Comparison of ENCODE assay signal across 8 cellular contexts in the genomic region with DNA sequence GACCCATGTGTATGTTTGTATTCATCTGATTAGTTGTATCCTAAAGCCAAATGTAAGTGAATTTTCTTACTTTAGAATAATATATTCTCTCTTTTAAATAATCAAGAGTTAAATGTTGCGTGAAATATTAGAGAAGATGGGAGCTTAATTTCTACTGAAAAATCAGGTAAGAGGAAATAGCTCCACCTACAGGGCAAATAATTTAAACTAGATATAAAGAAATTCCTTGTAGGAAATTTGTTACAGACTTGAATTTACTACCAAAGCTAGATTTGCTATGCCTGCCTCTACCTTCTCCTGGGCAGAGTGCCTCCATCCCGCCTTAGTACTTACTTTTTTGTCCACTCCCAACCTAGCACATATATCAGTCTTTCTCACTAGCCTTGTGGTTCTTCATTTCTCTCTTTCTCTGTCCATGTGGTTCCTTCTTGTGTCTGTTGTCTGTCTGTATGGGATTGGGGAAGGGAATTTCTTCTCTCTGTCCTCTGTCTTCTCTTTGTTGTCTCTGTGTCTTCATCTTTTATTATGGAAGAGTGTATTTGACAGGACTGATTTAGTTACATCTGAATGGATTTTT. TPM values are rescaled to one million over a fixed set of nuclear protein-coding genes. Genes with fewer than 3 reads are reported as not detected.
DNase-seq lines count a peak whose midpoint lies in the region; ATAC-seq and TF ChIP-seq lines count a peak whose summit lies in the region.

No MANE protein-coding gene starts in this region.

- no peak overlapping the region for H3K4me3 Mint-ChIP-seq in activated T-helper 17 cell treated with anti-CD3 and anti-CD28 coated beads, Interleukin-2, amount 50 U/mL, for 72 hours

- H3K9me3 Mint-ChIP-seq in activated T-helper 17 cell treated with anti-CD3 and anti-CD28 coated beads, Interleukin-2, amount 50 U/mL, for 72 hours, result no peaks in the 10 kb centered on the region

- H3K27ac ChIP-seq in vagina, result no peak overlapping the region

- no peak for ATAC-seq in GM18907 (IDR thresholded peaks at IDR 0.05; ENCODE audit: unreplicated experiment)
- no peak for ATAC-seq in activated T-helper 17 cell treated with anti-CD3 and anti-CD28 coated beads, Interleukin-2, amount 50 U/mL, for 72 hours (replicated peaks)

- peak; percentile 16; the same call in 1 of the 2 replicates for TF ChIP-seq CTCF in WI38 (IDR thresholded peaks at IDR 0.05; ENCODE audit: low read depth, low read length)
- peak in 2 of 3 experiments; percentile 35 to 60 for TF ChIP-seq CTCF in vagina (IDR thresholded peaks at IDR 0.05)

- H3K27ac Mint-ChIP-seq in activated T-helper 17 cell treated with anti-CD3 and anti-CD28 coated beads, Interleukin-2, amount 50 U/mL, for 72 hours, result no peak overlapping the region

- no peak for TF ChIP-seq POLR2A in vagina (IDR thresholded peaks at IDR 0.05)

- H3K4me1 ChIP-seq in vagina, result no peaks in the 10 kb centered on the region

- peaks cover 1% of the 10 kb centered on the region for H3K36me3 Mint-ChIP-seq in activated T-helper 17 cell treated with anti-CD3 and anti-CD28 coated beads, Interleukin-2, amount 50 U/mL, for 72 hours (ENCODE audit: low read depth)

- H3K36me3 ChIP-seq in vagina, result no peaks in the 10 kb centered on the region

- no peaks in the 10 kb centered on the region for H3K27me3 ChIP-seq in vagina

- intact Hi-C loops in vagina (cut with DNase I), result loop anchor here (5.0 kb wide), 1 partner anchor 124 kb away; no protein-coding TSS in a partner anchor

- H3K4me1 Mint-ChIP-seq in activated T-helper 17 cell treated with anti-CD3 and anti-CD28 coated beads, Interleukin-2, amount 50 U/mL, for 72 hours, result no peaks in the 10 kb centered on the region

- no peaks in the 10 kb centered on the region for H3K9me3 ChIP-seq in vagina

- no peak overlapping the region for H3K4me3 ChIP-seq in WI38 (ENCODE audit: low read depth, low read length)
- H3K4me3 ChIP-seq in vagina, result no peak overlapping the region

- DNase-seq in GM04504 (ENCODE audit: low read depth), result peak; percentile 12
- DNase-seq in NCI-H1092 (lab: John Stamatoyannopoulos, UW), result peak; percentile 56
- peak; percentile 29 for DNase-seq in iPS-NIHi11 (ENCODE audit: low spot score)
- DNase-seq in vagina (ENCODE audit: extremely low spot score in 2 of 2), result no peak
- no peak for DNase-seq in GDM1 (lab: John Stamatoyannopoulos, UW)

- H3K27me3 Mint-ChIP-seq in activated T-helper 17 cell treated with anti-CD3 and anti-CD28 coated beads, Interleukin-2, amount 50 U/mL, for 72 hours, result no peaks in the 10 kb centered on the region

RNA-seq across cellular contexts. Expression of gene PALS1, which starts 44.7 kb away (rescaled TPM):
- total RNA-seq in vagina, result 20.6 TPM
- 10 to 100 TPM in 1 of 2 donors, 1 to 10 TPM in 1; 7.7 to 14.0 TPM for total RNA-seq in activated T-helper 17 cell treated with anti-CD3 and anti-CD28 coated beads, Interleukin-2, amount 50 U/mL, for 72 hours

Comparison
In these comparisons a context has a peak if more than half of its experiments do, and no peak if none do; other contexts are left out.
1. DNase-seq: peak in GM04504 (single experiment), NCI-H1092 (single experiment) and iPS-NIHi11 (single experiment); none in vagina (0 of 2) and GDM1 (single experiment).